21 cellular contexts compared by ENCODE assay signal in the genomic region with DNA sequence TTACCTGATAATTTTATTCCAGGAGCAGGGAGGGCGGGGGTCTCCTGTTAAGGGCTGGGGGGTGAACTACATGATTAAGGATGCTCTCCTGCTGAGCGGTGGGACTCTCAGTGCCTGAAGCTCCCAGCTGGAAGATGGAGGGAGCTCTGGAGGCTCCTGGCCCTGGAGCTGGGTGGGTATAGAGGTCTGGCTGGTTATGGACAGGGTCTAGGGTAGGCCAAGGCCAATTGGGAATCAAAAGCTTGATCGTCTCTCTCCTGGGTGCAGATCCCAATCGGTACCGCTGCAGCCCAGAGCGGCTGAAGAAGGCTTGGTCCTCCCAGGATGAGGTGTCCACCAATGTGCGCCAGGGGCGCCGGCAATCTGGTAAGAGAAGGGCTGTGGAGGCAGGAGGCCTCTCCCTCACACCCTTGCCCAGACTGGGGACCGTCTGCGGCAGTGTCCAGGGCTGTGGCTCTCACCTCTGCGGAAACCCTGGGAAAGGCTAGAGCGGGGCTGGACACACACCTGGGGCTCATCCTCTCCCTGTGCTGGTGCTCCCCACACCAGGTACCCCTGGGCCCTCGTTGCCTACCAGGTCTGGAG.
"Had no signal": no experiment of that assay in that cellular context is flagged by ENCODE, and none has a peak within 500 bp of the region (broad histone marks: within the 10 kb centered on the region; RNA-seq: fewer than 3 reads in every experiment).

No MANE protein-coding gene starts in this region.

- H3K27me3 Mint-ChIP-seq: activated CD4-positive, alpha-beta memory T cell treated with anti-CD3 and anti-CD28 coated beads, Interleukin-2, amount 10 ng/mL, durations not matched to agents 7 days and 5 days; activated CD4-positive, alpha-beta T cell treated with anti-CD3 and anti-CD28 coated beads, Interleukin-2, amount 10 ng/mL, durations not matched to agents 24 days and 14 days; activated naive CD8-positive, alpha-beta T cell treated with anti-CD3 and anti-CD28 coated beads, Interleukin-2, amount 10 ng/mL, durations not matched to agents 7 days and 5 days; dendritic cell treated with granulocyte-macrophage colony-stimulating factor and Interleukin-4, amounts not matched to agents 40 ng/mL and 50 ng/mL, for 4 days; naive B cell; stimulated activated naive CD8-positive, alpha-beta T cell treated with anti-CD3 and anti-CD28 coated beads, Interleukin-15, amount 100 ng/mL, for 72 hours had no signal

- ATAC-seq: activated T-cell treated with anti-CD3 and anti-CD28 coated beads, Interleukin-2, amount 50 U/mL, for 72 hours; esophagus mucosa; stimulated activated naive CD8-positive, alpha-beta T cell treated with anti-CD3 and anti-CD28 coated beads, Interleukin-15, amount 100 ng/mL, for 72 hours had no signal

- H3K4me1 ChIP-seq: prostate gland, vagina had no signal

- H3K4me1 Mint-ChIP-seq: naive B cell; stimulated activated naive CD8-positive, alpha-beta T cell treated with anti-CD3 and anti-CD28 coated beads, Interleukin-15, amount 100 ng/mL, for 72 hours had no signal

- H3K36me3 ChIP-seq: neural progenitor cell had no signal

- H3K27ac Mint-ChIP-seq: activated CD4-positive, alpha-beta T cell treated with anti-CD3 and anti-CD28 coated beads, Interleukin-2, amount 10 ng/mL, durations not matched to agents 24 days and 14 days; activated naive CD4-positive, alpha-beta T cell treated with anti-CD3 and anti-CD28 coated beads for 36 hours; activated naive CD8-positive, alpha-beta T cell treated with anti-CD3 and anti-CD28 coated beads, Interleukin-2, amount 10 ng/mL, durations not matched to agents 7 days and 5 days; activated T-cell treated with anti-CD3 and anti-CD28 coated beads, Interleukin-2, amount 50 U/mL, for 72 hours; dendritic cell treated with granulocyte-macrophage colony-stimulating factor and Interleukin-4, amounts not matched to agents 40 ng/mL and 50 ng/mL, for 4 days; naive B cell; neural progenitor cell; stimulated activated naive CD8-positive, alpha-beta T cell treated with anti-CD3 and anti-CD28 coated beads, Interleukin-15, amount 100 ng/mL, for 72 hours had no signal

- H3K9me3 Mint-ChIP-seq: activated CD4-positive, alpha-beta memory T cell treated with anti-CD3 and anti-CD28 coated beads, Interleukin-2, amount 10 ng/mL, durations not matched to agents 7 days and 5 days; activated CD4-positive, alpha-beta T cell treated with anti-CD3 and anti-CD28 coated beads, Interleukin-2, amount 10 ng/mL, durations not matched to agents 24 days and 14 days; activated naive CD4-positive, alpha-beta T cell treated with anti-CD3 and anti-CD28 coated beads for 36 hours; activated naive CD8-positive, alpha-beta T cell treated with anti-CD3 and anti-CD28 coated beads, Interleukin-2, amount 10 ng/mL, durations not matched to agents 7 days and 5 days; activated T-cell treated with anti-CD3 and anti-CD28 coated beads, Interleukin-2, amount 50 U/mL, for 72 hours; dendritic cell treated with granulocyte-macrophage colony-stimulating factor and Interleukin-4, amounts not matched to agents 40 ng/mL and 50 ng/mL, for 4 days; naive B cell; neural progenitor cell; stimulated activated naive CD8-positive, alpha-beta T cell treated with anti-CD3 and anti-CD28 coated beads, Interleukin-15, amount 100 ng/mL, for 72 hours had no signal

- H3K36me3 Mint-ChIP-seq: activated naive CD8-positive, alpha-beta T cell treated with anti-CD3 and anti-CD28 coated beads, Interleukin-2, amount 10 ng/mL, durations not matched to agents 7 days and 5 days; naive B cell had no signal

- H3K27ac ChIP-seq: hepatocyte, neural progenitor cell, prostate gland, tibial nerve, vagina had no signal

- FAIRE-seq: endothelial cell of umbilical vein had no signal

- DNase-seq: activated CD4-positive, alpha-beta memory T cell treated with anti-CD3 and anti-CD28 coated beads, Interleukin-2, amount 10 ng/mL, durations not matched to agents 7 days and 5 days; activated CD4-positive, alpha-beta T cell treated with anti-CD3 and anti-CD28 coated beads, Interleukin-2, amount 10 ng/mL, durations not matched to agents 24 days and 14 days; activated effector memory CD4-positive, alpha-beta T cell treated with Interleukin-2 at 50 U/mL for 16 hours; activated naive CD4-positive, alpha-beta T cell treated with anti-CD3 and anti-CD28 coated beads for 36 hours; activated naive CD8-positive, alpha-beta T cell treated with anti-CD3 and anti-CD28 coated beads, Interleukin-2, amount 10 ng/mL, durations not matched to agents 7 days and 5 days; activated T-cell treated with anti-CD3 and anti-CD28 coated beads, Interleukin-2, amount 50 U/mL, for 72 hours; amniotic stem cell; effector CD4-positive, alpha-beta T cell; foreskin melanocyte; naive B cell; stimulated activated CD4-positive, alpha-beta T cell treated with anti-CD3 and anti-CD28 coated beads, Interleukin-1b, Interleukin-23, amount 100 ng/mL, for 48 hours; stimulated activated naive CD8-positive, alpha-beta T cell treated with anti-CD3 and anti-CD28 coated beads, Interleukin-15, amount 100 ng/mL, for 72 hours had no signal

- H3K27me3 ChIP-seq: hepatocyte, neural progenitor cell, tibial nerve, vagina had no signal

- H3K4me3 ChIP-seq: hepatocyte, lung, neural progenitor cell, prostate gland, tibial nerve, vagina had no signal

- H3K9me3 ChIP-seq: prostate gland, tibial nerve, vagina had no signal

- H3K4me3 Mint-ChIP-seq: activated CD4-positive, alpha-beta memory T cell treated with anti-CD3 and anti-CD28 coated beads, Interleukin-2, amount 10 ng/mL, durations not matched to agents 7 days and 5 days; activated CD4-positive, alpha-beta T cell treated with anti-CD3 and anti-CD28 coated beads, Interleukin-2, amount 10 ng/mL, durations not matched to agents 24 days and 14 days; activated naive CD4-positive, alpha-beta T cell treated with anti-CD3 and anti-CD28 coated beads for 36 hours; activated naive CD8-positive, alpha-beta T cell treated with anti-CD3 and anti-CD28 coated beads, Interleukin-2, amount 10 ng/mL, durations not matched to agents 7 days and 5 days; activated T-cell treated with anti-CD3 and anti-CD28 coated beads, Interleukin-2, amount 50 U/mL, for 72 hours; dendritic cell treated with granulocyte-macrophage colony-stimulating factor and Interleukin-4, amounts not matched to agents 40 ng/mL and 50 ng/mL, for 4 days; naive B cell; neural progenitor cell; stimulated activated naive CD8-positive, alpha-beta T cell treated with anti-CD3 and anti-CD28 coated beads, Interleukin-15, amount 100 ng/mL, for 72 hours had no signal
